10 cellular contexts compared by ENCODE assay signal in the genomic region with DNA sequence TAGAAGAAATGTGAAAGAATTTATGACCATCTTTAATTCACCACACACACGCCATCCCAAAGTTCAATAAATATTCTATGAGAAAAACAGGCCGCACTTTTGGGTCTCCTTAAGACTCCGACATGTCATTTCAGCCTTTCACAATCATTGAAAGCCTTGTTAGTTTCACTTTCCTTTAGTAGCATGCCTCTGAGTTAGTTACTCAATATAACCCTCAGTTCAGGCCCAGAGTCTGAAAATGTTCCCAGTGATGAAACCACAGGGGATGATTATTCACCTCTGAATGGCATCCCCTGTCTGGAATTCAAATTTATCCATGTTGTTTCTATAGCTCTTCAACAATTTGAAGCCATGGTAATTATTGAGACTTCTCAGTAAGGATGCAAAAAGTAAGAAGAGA.
DNase-seq lines count a peak whose midpoint lies in the region; ATAC-seq lines count a peak whose summit lies in the region.
"Had no signal": no experiment of that assay in that cellular context is flagged by ENCODE, and none has a peak within 500 bp of the region (broad histone marks: within the 10 kb centered on the region; RNA-seq: fewer than 3 reads in every experiment).

No MANE protein-coding gene starts in this region.

- H3K4me3 Mint-ChIP-seq in T-cell = peak overlapping the region in 2 of 3 donors; percentile 2 to 14
- no peak overlapping the region for H3K4me3 Mint-ChIP-seq in activated naive CD4-positive, alpha-beta T cell treated with anti-CD3 and anti-CD28 coated beads, Interleukin-2, amount 10 ng/mL, durations not matched to agents 7 days and 5 days

- no peaks in the 10 kb centered on the region for H3K36me3 ChIP-seq in subcutaneous abdominal adipose tissue (ENCODE audit: control insufficient read depth in 5 of 5, insufficient read depth in 5 of 5, low read length in 5 of 5)

- POLR2A ChIA-PET in T-cell (lab: Charles Lee) = no interaction called here

- H3K9me3 ChIP-seq in subcutaneous abdominal adipose tissue (ENCODE audit: control insufficient read depth in 5 of 5, low read length in 5 of 5) = peaks cover 0 to 4% (median 0%) of the 10 kb centered on the region in 5 donors

- no peaks in the 10 kb centered on the region for H3K36me3 Mint-ChIP-seq in T-cell
- H3K36me3 Mint-ChIP-seq in activated naive CD4-positive, alpha-beta T cell treated with anti-CD3 and anti-CD28 coated beads, Interleukin-2, amount 10 ng/mL, durations not matched to agents 7 days and 5 days = no peaks in the 10 kb centered on the region

- H3K27me3 Mint-ChIP-seq in T-cell = peaks cover 4 to 10% of the 10 kb centered on the region in 2 donors
- no peaks in the 10 kb centered on the region for H3K27me3 Mint-ChIP-seq in activated naive CD4-positive, alpha-beta T cell treated with anti-CD3 and anti-CD28 coated beads, Interleukin-2, amount 10 ng/mL, durations not matched to agents 7 days and 5 days

- peak in 1 of 4 experiments; percentile 44 for ATAC-seq in T-cell (replicated peaks in 1 of 4)

- H3K27me3 ChIP-seq in subcutaneous abdominal adipose tissue (ENCODE audit: control insufficient read depth in 5 of 5, insufficient read depth in 4 of 5, low read length in 5 of 5) = no peaks in the 10 kb centered on the region

- H3K4me1 Mint-ChIP-seq in T-cell = peaks cover 0 to 5% (median 0%) of the 10 kb centered on the region in 3 donors
- no peaks in the 10 kb centered on the region for H3K4me1 Mint-ChIP-seq in activated naive CD4-positive, alpha-beta T cell treated with anti-CD3 and anti-CD28 coated beads, Interleukin-2, amount 10 ng/mL, durations not matched to agents 7 days and 5 days

- DNase-seq in HCEC 1CT = peak; percentile 78
- DNase-seq in T-cell = no peak
- DNase-seq in hepatic stellate cell (ENCODE audit: low spot score) = peak; percentile 29
- no peak for DNase-seq in SW 1271 (lab: John Stamatoyannopoulos, UW)
- no peak for DNase-seq in DMS53 treated with DMSO at 0.1 percent for 48 hours (lab: John Stamatoyannopoulos, UW; ENCODE audit: unreplicated experiment)
- DNase-seq in activated naive CD4-positive, alpha-beta T cell treated with anti-CD3 and anti-CD28 coated beads, Interleukin-2, amount 10 ng/mL, durations not matched to agents 7 days and 5 days = no peak
- no peak for DNase-seq in NCI-H1436 (lab: John Stamatoyannopoulos, UW)
- DNase-seq: hypothalamus had no signal

- H3K9ac ChIP-seq in subcutaneous abdominal adipose tissue (ENCODE audit: low read length in 5 of 5) = peak overlapping the region in 2 of 5 donors; percentile 33 to 44

- no peak overlapping the region for H3K27ac Mint-ChIP-seq in T-cell
- no peak overlapping the region for H3K27ac Mint-ChIP-seq in activated naive CD4-positive, alpha-beta T cell treated with anti-CD3 and anti-CD28 coated beads, Interleukin-2, amount 10 ng/mL, durations not matched to agents 7 days and 5 days

- peaks cover 0 to 14% (median 10%) of the 10 kb centered on the region in 5 donors for H3K4me1 ChIP-seq in subcutaneous abdominal adipose tissue (ENCODE audit: control insufficient read depth in 5 of 5, insufficient read depth in 5 of 5, low read length in 5 of 5)

- H3K9me3 Mint-ChIP-seq in T-cell = peaks cover 11 to 24% (median 22%) of the 10 kb centered on the region in 3 donors
- H3K9me3 Mint-ChIP-seq in activated naive CD4-positive, alpha-beta T cell treated with anti-CD3 and anti-CD28 coated beads, Interleukin-2, amount 10 ng/mL, durations not matched to agents 7 days and 5 days = peaks cover 3% of the 10 kb centered on the region

- CTCF ChIA-PET in T-cell (lab: Charles Lee) = no interaction called here
- CTCF ChIA-PET in activated naive CD4-positive, alpha-beta T cell treated with anti-CD3 and anti-CD28 coated beads, Interleukin-2, amount 10 ng/mL, durations not matched to agents 7 days and 5 days (lab: Charles Lee) = interaction anchor here (0.6 kb wide), 1 partner anchor 428 kb away, joined by 3 read pairs; no protein-coding TSS in a partner anchor

- H3K27ac ChIP-seq in subcutaneous abdominal adipose tissue (ENCODE audit: low read depth, low read length) = peak overlapping the region; percentile 77
- H3K27ac ChIP-seq: HL-60 had no signal

- peak overlapping the region in 2 of 5 donors; percentile 17 to 25 for H3K4me3 ChIP-seq in subcutaneous abdominal adipose tissue (ENCODE audit: low read depth in 1 of 5, low read length in 5 of 5)

Comparison
In these comparisons a context has a peak if more than half of its experiments do, and no peak if none do; other contexts are left out.
1. DNase-seq: peak in HCEC 1CT (single experiment) and hepatic stellate cell (single experiment); none in T-cell (0 of 34), SW 1271 (0 of 2), DMS53 treated with DMSO at 0.1 percent for 48 hours (single experiment), activated naive CD4-positive, alpha-beta T cell treated with anti-CD3 and anti-CD28 coated beads, Interleukin-2, amount 10 ng/mL, durations not matched to agents 7 days and 5 days (single experiment) and NCI-H1436 (single experiment).